Comparison of ENCODE assay signal across 8 cellular contexts in genomic region chr2:70994445-70995226, GRCh38. TPM values are rescaled to one million over a fixed set of nuclear protein-coding genes. Genes with fewer than 3 reads are reported as not detected.
A peak's percentile ranks its signal among the peaks of the same experiment; 100 is the strongest.
DNase-seq lines count a peak whose midpoint lies in the region; ATAC-seq and TF ChIP-seq lines count a peak whose summit lies in the region.

Gene TEX261 (minus strand): TSS chr2:70994873. CDS start chr2:70994757, 116 bp downstream.

- TF ChIP-seq POLR2A in GM18951 (IDR thresholded peaks at IDR 0.05; ENCODE audit: extremely low read depth, insufficient read depth, insufficient read length) = peak; percentile 80

- in situ Hi-C loops in GM18951 (cut with MboI; ENCODE audit: low sequenced_read_pairs, unreplicated experiment) = no loop called here

- DNase-seq in AG20443 (ENCODE audit: low spot score) = peak; percentile 97
- peak; percentile 63 to 87 for DNase-seq in NCI-H446 (lab: John Stamatoyannopoulos, UW)
- DNase-seq in activated CD4-positive, alpha-beta T cell treated with anti-CD3 and anti-CD28 coated beads for 1 hour = peak; percentile 81
- DNase-seq in cerebellum (ENCODE audit: low spot score) = peak; percentile 93
- peak; percentile 79 for DNase-seq in kidney glomerular epithelial cell (lab: John Stamatoyannopoulos, UW)
- DNase-seq in stimulated activated CD4-positive, alpha-beta T cell treated with anti-CD3 and anti-CD28 coated beads, Interleukin-1b, Interleukin-23, amount 100 ng/mL, for 1 hour (ENCODE audit: low read depth in 2 of 2) = peak; percentile 78 to 82

- peak; percentile 97 for ATAC-seq in HG03175 (IDR thresholded peaks at IDR 0.05; ENCODE audit: unreplicated experiment)

RNA-seq across cellular contexts. Expression of gene TEX261, which starts in this region (rescaled TPM):
- 20.3 TPM for total RNA-seq in cerebellum

Comparison
In these comparisons a context has a peak if more than half of its experiments do, and no peak if none do; other contexts are left out.
1. Peak in every context shown above with its lines: DNase-seq and ATAC-seq.